In the genomic region with DNA sequence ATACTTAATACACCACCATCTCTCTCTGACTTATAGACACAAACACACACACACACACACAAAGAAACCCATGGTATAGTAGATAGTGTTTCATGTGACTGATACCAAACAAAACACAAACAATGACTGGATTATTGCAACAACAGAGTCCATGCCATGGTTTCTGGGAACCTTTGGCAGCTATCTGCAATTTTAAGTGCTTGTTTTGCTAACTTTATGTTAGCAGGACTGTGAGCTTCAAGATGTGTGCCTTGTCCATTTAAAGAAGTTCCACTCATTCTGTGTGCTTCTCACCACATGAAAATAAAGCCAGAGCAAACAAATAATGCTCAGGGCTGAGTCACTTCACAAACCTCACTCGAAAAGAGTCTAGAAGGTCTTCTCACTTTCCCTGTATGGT, we compare ENCODE assay signal across 18 cellular contexts. TPM values are rescaled to one million over a fixed set of nuclear protein-coding genes. Genes with fewer than 3 reads are reported as not detected.
DNase-seq lines count a peak whose midpoint lies in the region; ATAC-seq lines count a peak whose summit lies in the region.
"Had no signal": no experiment of that assay in that cellular context is flagged by ENCODE, and none has a peak within 500 bp of the region (broad histone marks: within the 10 kb centered on the region; RNA-seq: fewer than 3 reads in every experiment).

No MANE protein-coding gene starts in this region.

- H3K9me3 ChIP-seq in neuron (ENCODE audit: low read length) = no peaks in the 10 kb centered on the region
- H3K9me3 ChIP-seq in CD4-positive, alpha-beta memory T cell (ENCODE audit: control insufficient read depth in 1 of 2, low read length in 2 of 2) = no peaks in the 10 kb centered on the region
- H3K9me3 ChIP-seq: pancreas had no signal

- no peak overlapping the region for H3K4me3 Mint-ChIP-seq in CD4-positive, alpha-beta memory T cell
- H3K4me3 Mint-ChIP-seq: CD14-positive monocyte; T-helper 1 cell treated with Interleukin-12 subunit alpha and Interleukin-12 subunit beta and Interleukin-4 antibody, amounts not matched to agents 30 μg/mL and 1 μg/mL, for 36 hours had no signal

- ATAC-seq in GM18511 (IDR thresholded peaks at IDR 0.05; ENCODE audit: unreplicated experiment) = no peak
- ATAC-seq in GM21515 (IDR thresholded peaks at IDR 0.05; ENCODE audit: unreplicated experiment) = no peak
- ATAC-seq: pancreas had no signal

- no peaks in the 10 kb centered on the region for H3K36me3 Mint-ChIP-seq in CD4-positive, alpha-beta memory T cell
- H3K36me3 Mint-ChIP-seq: CD14-positive monocyte had no signal

- no peaks in the 10 kb centered on the region for H3K27me3 Mint-ChIP-seq in CD4-positive, alpha-beta memory T cell

- peak; percentile 26 for DNase-seq in Daoy (ENCODE audit: low read depth)
- peak; percentile 81 for DNase-seq in NCI-H345 (lab: John Stamatoyannopoulos, UW)
- DNase-seq in fibroblast of gingiva (ENCODE audit: low read depth) = peak; percentile 92
- no peak for DNase-seq in dermis blood vessel endothelial cell
- DNase-seq in CD4-positive, alpha-beta memory T cell = no peak
- DNase-seq: activated CD4-positive, alpha-beta T cell treated with anti-CD3 and anti-CD28 coated beads, Interleukin-2, amount 50 U/mL, for 1 hour; activated effector memory CD4-positive, alpha-beta T cell treated with Interleukin-2 at 50 U/mL for 16 hours; cerebellar nuclear complex; GOT3; NCI-H1436; pancreas; stimulated activated CD4-positive, alpha-beta T cell treated with anti-CD3 and anti-CD28 coated beads, Interleukin-1b, Interleukin-23, amount 100 ng/mL, for 48 hours; stimulated activated naive CD4-positive, alpha-beta T cell treated with Interleukin-2 at 50 U/mL for 16 hours had no signal

- H3K36me3 ChIP-seq in neuron (ENCODE audit: insufficient read depth, low read length) = no peaks in the 10 kb centered on the region
- H3K36me3 ChIP-seq in CD4-positive, alpha-beta memory T cell (ENCODE audit: insufficient read depth, low read length) = no peaks in the 10 kb centered on the region
- H3K36me3 ChIP-seq: pancreas had no signal

- CTCF ChIA-PET in CD4-positive, alpha-beta memory T cell (lab: Charles Lee; ENCODE audit: partially characterized antibody) = no interaction called here

- H3K4me3 ChIP-seq in neuron (ENCODE audit: low read length) = no peak overlapping the region
- H3K4me3 ChIP-seq in CD4-positive, alpha-beta memory T cell (ENCODE audit: low read length in 2 of 2) = no peak overlapping the region
- H3K4me3 ChIP-seq: pancreas had no signal

- H2AFZ ChIP-seq in neuron (ENCODE audit: low read depth, low read length) = peak overlapping the region; percentile 80

- H3K27ac ChIP-seq in CD4-positive, alpha-beta memory T cell (ENCODE audit: low read depth, low read length) = no peak overlapping the region
- H3K27ac ChIP-seq: pancreas had no signal

- no peaks in the 10 kb centered on the region for H3K27me3 ChIP-seq in neuron (ENCODE audit: insufficient read depth, low read length)
- H3K27me3 ChIP-seq in CD4-positive, alpha-beta memory T cell (ENCODE audit: insufficient read depth, low read length) = no peaks in the 10 kb centered on the region
- H3K27me3 ChIP-seq: pancreas had no signal

- no peaks in the 10 kb centered on the region for H3K4me1 Mint-ChIP-seq in CD4-positive, alpha-beta memory T cell
- H3K4me1 Mint-ChIP-seq: CD14-positive monocyte had no signal

- H3K9me3 Mint-ChIP-seq in CD4-positive, alpha-beta memory T cell = peaks cover 0 to 20% (median 7%) of the 10 kb centered on the region in 8 donors
- H3K9me3 Mint-ChIP-seq: T-helper 1 cell treated with Interleukin-12 subunit alpha and Interleukin-12 subunit beta and Interleukin-4 antibody, amounts not matched to agents 30 μg/mL and 1 μg/mL, for 36 hours had no signal

- intact Hi-C loops in CD4-positive, alpha-beta memory T cell (cut with micrococcal nuclease) = no loop called here

- H3K4me1 ChIP-seq in neuron (ENCODE audit: insufficient read depth, low read length) = no peaks in the 10 kb centered on the region
- no peaks in the 10 kb centered on the region for H3K4me1 ChIP-seq in CD4-positive, alpha-beta memory T cell (ENCODE audit: insufficient read depth, low read length)
- H3K4me1 ChIP-seq: pancreas had no signal

- POLR2A ChIA-PET in CD4-positive, alpha-beta memory T cell (lab: Charles Lee; ENCODE audit: partially characterized antibody) = no interaction called here

- H3K27ac Mint-ChIP-seq in CD4-positive, alpha-beta memory T cell = no peak overlapping the region
- H3K27ac Mint-ChIP-seq: T-helper 1 cell treated with Interleukin-12 subunit alpha and Interleukin-12 subunit beta and Interleukin-4 antibody, amounts not matched to agents 30 μg/mL and 1 μg/mL, for 36 hours had no signal

RNA-seq across cellular contexts. Expression of gene LURAP1L, which starts 15.1 kb away (rescaled TPM):
- 2.0 and 2.4 TPM in 2 replicates for total RNA-seq in Daoy (2014; rRNA removed; shearing (Covaris generic))
- total RNA-seq in dermis blood vessel endothelial cell = 1.1 and 2.7 TPM in 2 replicates
- total RNA-seq in CD4-positive, alpha-beta memory T cell = not detected
- polyA plus RNA-seq in CD4-positive, alpha-beta memory T cell = not detected
- polyA plus RNA-seq: CD14-positive monocyte had no signal

Comparison
In these comparisons a context has a peak if more than half of its experiments do, and no peak if none do; other contexts are left out.
1. DNase-seq: peak in Daoy (single experiment), NCI-H345 (single experiment) and fibroblast of gingiva (single experiment); none in dermis blood vessel endothelial cell (single experiment) and CD4-positive, alpha-beta memory T cell (0 of 5).